ENCODE assay signal across 1 cellular context in genomic region chr6:53134601-53135235, GRCh38.
TF ChIP-seq lines count a peak whose summit lies in the region.

No MANE protein-coding gene starts in this region.

TF ChIP-seq in HepG2, 621 proteins besides CTCF, POLR2A, EP300 and RAD21 (continued from another document):
- TF ChIP-seq ZHX1 (CRISPR knock-in tag; IDR thresholded peaks at IDR 0.05; ENCODE audit: low read depth) (0 out of 2 replicates have a peak, but pooled peaks have one; percentile 56), BHLHE40 (IDR thresholded peaks at IDR 0.05; ENCODE audit: low read length) (peak; percentile 98), ZBTB49 (CRISPR knock-in tag; IDR thresholded peaks at IDR 0.05; ENCODE audit: borderline replicate concordance) (no peak), ZNF569 (CRISPR knock-in tag; IDR thresholded peaks at IDR 0.05; ENCODE audit: borderline replicate concordance) (no peak), HCFC1 (IDR thresholded peaks at IDR 0.05; ENCODE audit: low read depth, low read length) (no peak), ZNF883 (CRISPR knock-in tag; IDR thresholded peaks at IDR 0.05; ENCODE audit: not compliant biosample characterization) (no peak), TOPORS (CRISPR knock-in tag; IDR thresholded peaks at IDR 0.05) (no peak; the same call in 1 of the 2 replicates), MTF2 (CRISPR knock-in tag; IDR thresholded peaks at IDR 0.05; ENCODE audit: borderline replicate concordance) (no peak), ZIK1 (CRISPR knock-in tag; IDR thresholded peaks at IDR 0.05; ENCODE audit: borderline replicate concordance, low read depth) (no peak), ZBTB1 (CRISPR knock-in tag; IDR thresholded peaks at IDR 0.05; ENCODE audit: borderline replicate concordance) (no peak), ZNF33A (CRISPR knock-in tag; IDR thresholded peaks at IDR 0.05; ENCODE audit: borderline replicate concordance) (no peak), ZNF576 (CRISPR knock-in tag; IDR thresholded peaks at IDR 0.05) (no peak), POGZ (CRISPR knock-in tag; IDR thresholded peaks at IDR 0.05) (peak; percentile 95), SP4 (CRISPR knock-in tag; IDR thresholded peaks at IDR 0.05) (peak; percentile 52; the same call in 1 of the 2 replicates)
- TF ChIP-seq, protein P1, sequence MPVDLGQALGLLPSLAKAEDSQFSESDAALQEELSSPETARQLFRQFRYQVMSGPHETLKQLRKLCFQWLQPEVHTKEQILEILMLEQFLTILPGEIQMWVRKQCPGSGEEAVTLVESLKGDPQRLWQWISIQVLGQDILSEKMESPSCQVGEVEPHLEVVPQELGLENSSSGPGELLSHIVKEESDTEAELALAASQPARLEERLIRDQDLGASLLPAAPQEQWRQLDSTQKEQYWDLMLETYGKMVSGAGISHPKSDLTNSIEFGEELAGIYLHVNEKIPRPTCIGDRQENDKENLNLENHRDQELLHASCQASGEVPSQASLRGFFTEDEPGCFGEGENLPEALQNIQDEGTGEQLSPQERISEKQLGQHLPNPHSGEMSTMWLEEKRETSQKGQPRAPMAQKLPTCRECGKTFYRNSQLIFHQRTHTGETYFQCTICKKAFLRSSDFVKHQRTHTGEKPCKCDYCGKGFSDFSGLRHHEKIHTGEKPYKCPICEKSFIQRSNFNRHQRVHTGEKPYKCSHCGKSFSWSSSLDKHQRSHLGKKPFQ (CRISPR knock-in tag; IDR thresholded peaks at IDR 0.05; ENCODE audit: insufficient replicate concordance) = no peak
- TF ChIP-seq, protein P2, sequence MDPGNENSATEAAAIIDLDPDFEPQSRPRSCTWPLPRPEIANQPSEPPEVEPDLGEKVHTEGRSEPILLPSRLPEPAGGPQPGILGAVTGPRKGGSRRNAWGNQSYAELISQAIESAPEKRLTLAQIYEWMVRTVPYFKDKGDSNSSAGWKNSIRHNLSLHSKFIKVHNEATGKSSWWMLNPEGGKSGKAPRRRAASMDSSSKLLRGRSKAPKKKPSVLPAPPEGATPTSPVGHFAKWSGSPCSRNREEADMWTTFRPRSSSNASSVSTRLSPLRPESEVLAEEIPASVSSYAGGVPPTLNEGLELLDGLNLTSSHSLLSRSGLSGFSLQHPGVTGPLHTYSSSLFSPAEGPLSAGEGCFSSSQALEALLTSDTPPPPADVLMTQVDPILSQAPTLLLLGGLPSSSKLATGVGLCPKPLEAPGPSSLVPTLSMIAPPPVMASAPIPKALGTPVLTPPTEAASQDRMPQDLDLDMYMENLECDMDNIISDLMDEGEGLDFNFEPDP (CRISPR knock-in tag; conservative IDR thresholded peaks at IDR 0.05) = no peak
- TF ChIP-seq, protein P3, sequence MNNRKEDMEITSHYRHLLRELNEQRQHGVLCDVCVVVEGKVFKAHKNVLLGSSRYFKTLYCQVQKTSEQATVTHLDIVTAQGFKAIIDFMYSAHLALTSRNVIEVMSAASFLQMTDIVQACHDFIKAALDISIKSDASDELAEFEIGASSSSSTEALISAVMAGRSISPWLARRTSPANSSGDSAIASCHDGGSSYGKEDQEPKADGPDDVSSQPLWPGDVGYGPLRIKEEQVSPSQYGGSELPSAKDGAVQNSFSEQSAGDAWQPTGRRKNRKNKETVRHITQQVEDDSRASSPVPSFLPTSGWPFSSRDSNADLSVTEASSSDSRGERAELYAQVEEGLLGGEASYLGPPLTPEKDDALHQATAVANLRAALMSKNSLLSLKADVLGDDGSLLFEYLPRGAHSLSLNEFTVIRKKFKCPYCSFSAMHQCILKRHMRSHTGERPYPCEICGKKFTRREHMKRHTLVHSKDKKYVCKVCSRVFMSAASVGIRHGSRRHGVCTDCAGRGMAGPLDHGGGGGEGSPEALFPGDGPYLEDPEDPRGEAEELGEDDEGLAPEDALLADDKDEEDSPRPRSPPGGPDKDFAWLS (CRISPR knock-in tag; IDR thresholded peaks at IDR 0.05; ENCODE audit: borderline replicate concordance) = no peak
